In genomic region chr13:111228262-111229144, GRCh38 we compare ENCODE assay signal across 1 cellular context.
TF ChIP-seq lines count a peak whose summit lies in the region.

No MANE protein-coding gene starts in this region.

TF ChIP-seq in GM23338, 12 proteins besides CTCF, POLR2A, EP300 and RAD21 (continued from another document):
- TF ChIP-seq, protein P1, sequence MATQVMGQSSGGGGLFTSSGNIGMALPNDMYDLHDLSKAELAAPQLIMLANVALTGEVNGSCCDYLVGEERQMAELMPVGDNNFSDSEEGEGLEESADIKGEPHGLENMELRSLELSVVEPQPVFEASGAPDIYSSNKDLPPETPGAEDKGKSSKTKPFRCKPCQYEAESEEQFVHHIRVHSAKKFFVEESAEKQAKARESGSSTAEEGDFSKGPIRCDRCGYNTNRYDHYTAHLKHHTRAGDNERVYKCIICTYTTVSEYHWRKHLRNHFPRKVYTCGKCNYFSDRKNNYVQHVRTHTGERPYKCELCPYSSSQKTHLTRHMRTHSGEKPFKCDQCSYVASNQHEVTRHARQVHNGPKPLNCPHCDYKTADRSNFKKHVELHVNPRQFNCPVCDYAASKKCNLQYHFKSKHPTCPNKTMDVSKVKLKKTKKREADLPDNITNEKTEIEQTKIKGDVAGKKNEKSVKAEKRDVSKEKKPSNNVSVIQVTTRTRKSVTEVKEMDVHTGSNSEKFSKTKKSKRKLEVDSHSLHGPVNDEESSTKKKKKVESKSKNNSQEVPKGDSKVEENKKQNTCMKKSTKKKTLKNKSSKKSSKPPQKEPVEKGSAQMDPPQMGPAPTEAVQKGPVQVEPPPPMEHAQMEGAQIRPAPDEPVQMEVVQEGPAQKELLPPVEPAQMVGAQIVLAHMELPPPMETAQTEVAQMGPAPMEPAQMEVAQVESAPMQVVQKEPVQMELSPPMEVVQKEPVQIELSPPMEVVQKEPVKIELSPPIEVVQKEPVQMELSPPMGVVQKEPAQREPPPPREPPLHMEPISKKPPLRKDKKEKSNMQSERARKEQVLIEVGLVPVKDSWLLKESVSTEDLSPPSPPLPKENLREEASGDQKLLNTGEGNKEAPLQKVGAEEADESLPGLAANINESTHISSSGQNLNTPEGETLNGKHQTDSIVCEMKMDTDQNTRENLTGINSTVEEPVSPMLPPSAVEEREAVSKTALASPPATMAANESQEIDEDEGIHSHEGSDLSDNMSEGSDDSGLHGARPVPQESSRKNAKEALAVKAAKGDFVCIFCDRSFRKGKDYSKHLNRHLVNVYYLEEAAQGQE (IDR thresholded peaks at IDR 0.05; ENCODE audit: unreplicated experiment): no peak
- TF ChIP-seq EZH2 (IDR thresholded peaks at IDR 0.05; ENCODE audit: low read depth, unreplicated experiment) (no peak), JUNB (IDR thresholded peaks at IDR 0.05; ENCODE audit: unreplicated experiment) (no peak), ETS1 (IDR thresholded peaks at IDR 0.05) (no peak), ZNF331 (CRISPR knock-in tag; IDR thresholded peaks at IDR 0.05; ENCODE audit: low read depth) (no peak), CREB1 (CRISPR knock-in tag; IDR thresholded peaks at IDR 0.05; ENCODE audit: low read depth) (no peak), NANOG (IDR thresholded peaks at IDR 0.05; ENCODE audit: borderline replicate concordance) (no peak), EZH2phosphoT487 (IDR thresholded peaks at IDR 0.05; ENCODE audit: unreplicated experiment) (no peak), POLR2AphosphoS5 (IDR thresholded peaks at IDR 0.05; ENCODE audit: low read depth) (no peak)
